In genomic region chr7:158479021-158479679, GRCh38 we compare ENCODE assay signal across 27 cellular contexts.
"Had no signal": no experiment of that assay in that cellular context is flagged by ENCODE, and none has a peak within 500 bp of the region (broad histone marks: within the 10 kb centered on the region; RNA-seq: fewer than 3 reads in every experiment).

No MANE protein-coding gene starts in this region.

- H3K4me2 ChIP-seq: hepatocyte had no signal

- H3K27me3 ChIP-seq: hepatocyte had no signal

- H3K4me1 ChIP-seq: breast epithelium, gastrocnemius medialis had no signal

- H3K27ac ChIP-seq: breast epithelium, gastrocnemius medialis, hepatocyte, skin epidermis, thoracic aorta had no signal

- ATAC-seq: activated CD8-positive, alpha-beta T cell treated with anti-CD3 and anti-CD28 coated beads for 36 hours; activated naive CD8-positive, alpha-beta T cell treated with anti-CD3 and anti-CD28 coated beads, Interleukin-2, amount 50 U/mL, for 24 hours; gastrocnemius medialis; left colon; naive thymus-derived CD4-positive, alpha-beta T cell; sciatic nerve; stimulated activated effector memory CD8-positive, alpha-beta T cell treated with anti-CD3 and anti-CD28 coated beads, Interleukin-12 subunit alpha, Interleukin-12 subunit beta, amount 100 ng/mL, for 72 hours; WTC11 had no signal

- H3K4me3 ChIP-seq: breast epithelium, gastrocnemius medialis, hepatocyte, skin epidermis, thoracic aorta had no signal

- H3K9me3 ChIP-seq: gastrocnemius medialis, thoracic aorta had no signal

- H2AFZ ChIP-seq: hepatocyte had no signal

- DNase-seq: activated CD4-positive, alpha-beta T cell treated with anti-CD3 and anti-CD28 coated beads for 1 hour; activated CD4-positive, alpha-beta T cell treated with anti-CD3 and anti-CD28 coated beads, Interleukin-2, amount 50 U/mL, for 1 hour; activated CD8-positive, alpha-beta T cell treated with anti-CD3 and anti-CD28 coated beads for 36 hours; activated naive CD8-positive, alpha-beta T cell treated with anti-CD3 and anti-CD28 coated beads, Interleukin-2, amount 50 U/mL, for 24 hours; activated T-cell treated with anti-CD3 and anti-CD28 coated beads, Interleukin-2, amount 50 U/mL, for 48 hours; amygdala; dermis blood vessel endothelial cell; effector CD4-positive, alpha-beta T cell; gastrocnemius medialis; glutamatergic neuron; immature natural killer cell; kidney; left colon; midbrain; naive thymus-derived CD4-positive, alpha-beta T cell; retina; stimulated activated CD4-positive, alpha-beta T cell treated with anti-CD3 and anti-CD28 coated beads, Interleukin-12 subunit alpha, Interleukin-12 subunit beta, amount 100 ng/mL, for 4 hours; stimulated activated CD4-positive, alpha-beta T cell treated with anti-CD3 and anti-CD28 coated beads, Interleukin-4, amount 100 ng/mL, for 24 hours; T-helper 2 cell; trophoblast cell had no signal

- H3K36me3 ChIP-seq: breast epithelium, gastrocnemius medialis, thoracic aorta had no signal
